Comparison of ENCODE assay signal across 8 cellular contexts in the genomic region with DNA sequence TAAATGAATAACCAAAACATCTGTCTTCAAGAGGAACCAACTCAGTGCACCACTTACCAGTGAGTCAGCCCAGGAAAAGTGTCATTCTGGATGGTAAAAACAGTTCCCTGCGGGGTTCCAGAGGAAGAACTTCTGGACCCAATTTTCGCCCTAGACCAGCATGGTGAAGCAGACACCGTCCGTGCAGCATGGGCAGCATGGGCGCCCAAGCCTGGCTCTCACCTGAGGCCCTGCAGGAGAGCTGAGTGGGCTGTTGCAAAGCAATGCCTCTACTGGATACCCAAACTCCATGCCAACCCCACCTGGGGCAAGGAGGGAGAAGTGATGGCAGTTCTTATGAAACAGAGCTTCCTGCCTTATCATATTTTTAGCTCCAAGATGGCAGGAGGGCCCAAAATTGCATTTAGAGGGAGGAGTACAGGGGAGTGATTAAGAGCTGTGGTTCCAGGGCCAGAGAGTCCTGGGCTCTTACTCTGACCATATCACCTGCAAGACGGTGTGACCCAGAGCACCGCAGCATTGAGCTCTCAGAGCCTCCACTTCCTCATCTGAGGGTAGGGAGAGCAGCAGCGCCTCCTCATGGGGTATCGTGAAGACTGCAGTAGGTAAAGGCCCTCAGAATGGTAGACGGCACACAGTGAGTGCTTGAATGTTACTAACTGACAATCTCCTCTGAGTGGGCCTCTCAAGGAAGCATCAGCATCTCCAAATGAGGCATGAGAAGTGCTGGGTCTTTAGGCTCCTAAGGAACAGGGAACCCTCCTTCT. TPM values are rescaled to one million over a fixed set of nuclear protein-coding genes. Genes with fewer than 3 reads are reported as not detected.
DNase-seq lines count a peak whose midpoint lies in the region; ATAC-seq, FAIRE-seq and TF ChIP-seq lines count a peak whose summit lies in the region.

No MANE protein-coding gene starts in this region.

- H3K27ac ChIP-seq in lung (ENCODE audit: low read depth in 1 of 2, low read length in 1 of 2) (no peak overlapping the region), small intestine (ENCODE audit: low read depth in 1 of 2, low read length in 1 of 2) (no peak overlapping the region)

- no peak for ATAC-seq in lung (ENCODE audit: insufficient read depth, low FRiP score)
- ATAC-seq in GM21390 (IDR thresholded peaks at IDR 0.05; ENCODE audit: unreplicated experiment) = no peak

- peak; percentile 56 for TF ChIP-seq CTCF in GM12875 (IDR thresholded peaks at IDR 0.05; ENCODE audit: borderline replicate concordance, insufficient read depth, low read depth, low read length)
- TF ChIP-seq CTCF in astrocyte of the cerebellum (IDR thresholded peaks at IDR 0.05; ENCODE audit: low read depth, low read length, missing control alignments) = peak; percentile 12
- TF ChIP-seq CTCF in lung (IDR thresholded peaks at IDR 0.05; ENCODE audit: control extremely low read depth, extremely low read depth) = peak; percentile 2

- H3K27me3 ChIP-seq in lung (ENCODE audit: control insufficient read depth, insufficient read depth) = no peaks in the 10 kb centered on the region
- H3K27me3 ChIP-seq in small intestine (ENCODE audit: control insufficient read depth in 2 of 2, insufficient read depth in 2 of 2, low read length in 2 of 2) = no peaks in the 10 kb centered on the region

- H3K4me3 ChIP-seq in GM12875 (ENCODE audit: low read depth, low read length) (no peak overlapping the region), astrocyte of the cerebellum (ENCODE audit: low read depth, low read length) (no peak overlapping the region), lung (no peak overlapping the region), small intestine (ENCODE audit: low read depth in 1 of 2, low read length in 2 of 2) (no peak overlapping the region)

- H3K36me3 ChIP-seq in lung (ENCODE audit: control insufficient read depth in 2 of 2, insufficient read depth in 2 of 2, low read length in 2 of 2) (peaks cover 18 to 51% of the 10 kb centered on the region in 2 donors), small intestine (ENCODE audit: control insufficient read depth in 2 of 2, insufficient read depth in 2 of 2, low read length in 2 of 2) (peaks cover 6 to 22% of the 10 kb centered on the region in 2 donors)

- in situ Hi-C loops in astrocyte of the cerebellum (cut with HindIII; ENCODE audit: low sequenced_read_pairs) = no loop called here

- no peaks in the 10 kb centered on the region for H3K9me3 ChIP-seq in lung (ENCODE audit: control insufficient read depth in 2 of 2, insufficient read depth in 1 of 2, low read length in 1 of 2)
- H3K9me3 ChIP-seq in small intestine (ENCODE audit: control insufficient read depth, low read depth) = no peaks in the 10 kb centered on the region

- 80 to 84% methylated on average over 10 of the region's 10 CpGs for WGBS in lung, 2 donors
- WGBS in small intestine, 3 donors = 82 to 95% (median 92%) methylated on average over 10 of the region's 10 CpGs

- H3K4me1 ChIP-seq in lung (ENCODE audit: control insufficient read depth in 2 of 2, insufficient read depth in 2 of 2, low read length in 2 of 2) (no peaks in the 10 kb centered on the region), small intestine (ENCODE audit: control insufficient read depth in 2 of 2, insufficient read depth in 1 of 2, low read depth in 1 of 2, low read length in 1 of 2) (no peaks in the 10 kb centered on the region)

- FAIRE-seq in small intestine (lab: Jason Lieb, UNC) = no peak

- DNase-seq in RPMI8226 (peak; percentile 16), astrocyte of the cerebellum (ENCODE audit: low read depth) (no peak), lung (ENCODE audit: low spot score) (no peak), small intestine (no peak), NCI-H510A treated with DMSO at 0.1 percent for 48 hours (lab: John Stamatoyannopoulos, UW) (no peak), activated gamma-delta T cell (lab: John Stamatoyannopoulos, UW) (no peak)

RNA-seq across cellular contexts. Expression of gene INPP5K, which starts 16.6 kb away (rescaled TPM):
- 10 to 100 TPM; 46.5 to 76.7 TPM for total RNA-seq in lung
- 10 to 100 TPM; 33.6 to 35.5 TPM for polyA plus RNA-seq in lung
- 10 to 100 TPM; 21.8 to 28.1 (median 26.8) TPM for polyA plus RNA-seq in small intestine

RNA-seq across cellular contexts. Expression of gene PITPNA, which starts 29.6 kb away (rescaled TPM):
- total RNA-seq in lung = 10 to 100 TPM; 43.9 to 89.7 TPM
- 10 to 100 TPM; 21.5 to 48.9 TPM for polyA plus RNA-seq in lung
- polyA plus RNA-seq in small intestine = 10 to 100 TPM; 39.8 to 51.2 (median 47.8) TPM

RNA-seq across cellular contexts. Expression of gene MYO1C, which starts 40.5 kb away (rescaled TPM):
- 100 to 1,000 TPM; 101 to 237 TPM for total RNA-seq in lung
- polyA plus RNA-seq in lung (10 to 100 TPM; 73.4 to 78.5 TPM), small intestine (10 to 100 TPM; 51.1 to 67.1 (median 58.7) TPM)

Comparison
In these comparisons a context has a peak if more than half of its experiments do, and no peak if none do; other contexts are left out.
1. CTCF ChIP-seq: peak in every context shown above with its lines; median percentile 56 in GM12875; 12 in astrocyte of the cerebellum; 2 in lung.